Comparison of ENCODE assay signal across 8 cellular contexts in genomic region chr2:218895758-218896500, GRCh38. TPM values are rescaled to one million over a fixed set of nuclear protein-coding genes. Genes with fewer than 3 reads are reported as not detected.
DNase-seq lines count a peak whose midpoint lies in the region; ATAC-seq, FAIRE-seq and TF ChIP-seq lines count a peak whose summit lies in the region.

No MANE protein-coding gene starts in this region.

- intact Hi-C loops in HCT116 (cut with micrococcal nuclease) (no loop called here), kidney (cut with DNase I) (no loop called here)

- H2AFZ ChIP-seq in HCT116 (ENCODE audit: low read depth, low read length, poor library complexity, severe bottlenecking) = no peak overlapping the region

- H3K79me2 ChIP-seq in HCT116 (ENCODE audit: insufficient read depth, low read length) = no peaks in the 10 kb centered on the region; the same call in 1 of the 2 replicates

- H3K9me2 ChIP-seq in HCT116 (ENCODE audit: insufficient read depth) = no peaks in the 10 kb centered on the region

- H3K36me3 ChIP-seq in HCT116 (ENCODE audit: control insufficient read depth in 1 of 2, insufficient read depth in 2 of 2, low read length in 2 of 2) (no peaks in the 10 kb centered on the region), NT2/D1 (ENCODE audit: insufficient read depth, insufficient read length, low read length) (no peaks in the 10 kb centered on the region), kidney (ENCODE audit: control insufficient read depth in 1 of 2, insufficient read depth in 2 of 2, low read length in 2 of 2) (no peaks in the 10 kb centered on the region), MG63 (no peaks in the 10 kb centered on the region)

- TF ChIP-seq CTCF in HCT116 (IDR thresholded peaks at IDR 0.05 in 2 of 3, conservative IDR thresholded peaks at IDR 0.05 in 1 of 3; ENCODE audit: borderline replicate concordance in 1 of 3, insufficient read depth in 1 of 3, low read depth in 2 of 3, low read length in 2 of 3) (no peak), kidney (IDR thresholded peaks at IDR 0.05; ENCODE audit: borderline replicate concordance, extremely low read depth, insufficient read depth) (no peak)

- no peak for TF ChIP-seq POLR2A in HCT116 (IDR thresholded peaks at IDR 0.05; ENCODE audit: borderline replicate concordance, extremely low read depth, insufficient read depth, insufficient read length)

- H3K9ac ChIP-seq in HCT116 (ENCODE audit: low read length) (peak overlapping the region; percentile 82), NT2/D1 (ENCODE audit: insufficient read length, low read depth) (peak overlapping the region; percentile 53), kidney (ENCODE audit: low read length in 2 of 2) (no peak overlapping the region)

- peak; percentile 16 for ATAC-seq in GM18508 (IDR thresholded peaks at IDR 0.05; ENCODE audit: insufficient read depth, unreplicated experiment)
- ATAC-seq in HCT116 = peak; percentile 5; the same call in 1 of the 2 replicates

- H3K27ac ChIP-seq in HCT116 (ENCODE audit: low read depth, low read length) (peak overlapping the region; percentile 92), kidney (ENCODE audit: low read depth in 2 of 2, low read length in 2 of 2) (no peak overlapping the region)

- no peak for TF ChIP-seq RAD21 in HCT116 (IDR thresholded peaks at IDR 0.05; ENCODE audit: low read depth)

- no peaks in the 10 kb centered on the region for H4K20me1 ChIP-seq in HCT116 (ENCODE audit: insufficient read depth)

- FAIRE-seq in kidney (lab: Jason Lieb, UNC) = no peak

- no peaks in the 10 kb centered on the region for H3K27me3 ChIP-seq in HCT116 (ENCODE audit: insufficient read depth, low read length)
- H3K27me3 ChIP-seq in NT2/D1 (ENCODE audit: insufficient read depth, insufficient read length) = peaks cover 95% of the 10 kb centered on the region
- H3K27me3 ChIP-seq in MG63 = peaks cover 11% of the 10 kb centered on the region

- POLR2A ChIA-PET in HCT116 (lab: Charles Lee) = interaction anchor here (1.1 to 1.2 kb wide), 2 partner anchors 18 to 20 kb away, joined by 3 to 7 read pairs; no protein-coding TSS in a partner anchor

- DNase-seq in HCT116 (ENCODE audit: low read depth, low spot score) (no peak), NT2/D1 (ENCODE audit: low read depth, low spot score) (no peak), kidney (peak; percentile 53), MG63 (no peak), NCI-H187 treated with DMSO at 0.1 percent for 48 hours (lab: John Stamatoyannopoulos, UW) (no peak)
- no peak for DNase-seq in effector CD4-positive, alpha-beta T cell
- DNase-seq in activated CD4-positive, alpha-beta T cell treated with anti-CD3 and anti-CD28 coated beads for 4 hours = no peak

- no peaks in the 10 kb centered on the region for H3K9me3 ChIP-seq in HCT116 (ENCODE audit: control insufficient read depth in 1 of 2, insufficient read depth in 1 of 2, low read depth in 1 of 2, low read length in 2 of 2)
- peaks cover 4% of the 10 kb centered on the region; the same call in 1 of the 2 replicates for H3K9me3 ChIP-seq in NT2/D1 (ENCODE audit: insufficient read depth, low read length)
- no peaks in the 10 kb centered on the region for H3K9me3 ChIP-seq in kidney (ENCODE audit: control insufficient read depth in 1 of 2, low read length in 2 of 2)
- no peaks in the 10 kb centered on the region for H3K9me3 ChIP-seq in MG63

- CTCF ChIA-PET in HCT116 (lab: Charles Lee) = interaction anchor here (0.8 to 10.3 kb wide), 6 partner anchors 8 to 134 kb away, joined by 3 to 278 read pairs (median 14); partner anchors contain the start of gene WNT10A

- H3K4me1 ChIP-seq in HCT116 (ENCODE audit: control insufficient read depth in 1 of 2, insufficient read depth in 2 of 2, low read length in 2 of 2) = peaks cover 58 to 78% of the 10 kb centered on the region in 2 experiments
- H3K4me1 ChIP-seq in NT2/D1 (ENCODE audit: insufficient read depth, insufficient read length) = peaks cover 30% of the 10 kb centered on the region
- H3K4me1 ChIP-seq in kidney (ENCODE audit: control insufficient read depth in 1 of 2, insufficient read depth in 1 of 2, low read depth in 1 of 2, low read length in 2 of 2) = peaks cover 0 to 14% of the 10 kb centered on the region in 2 donors

- RAD21 ChIA-PET in HCT116 (lab: Charles Lee; ENCODE audit: low non-redundant PET in 1 of 2, low total read pairs in 2 of 2, uncharacterized antibody in 2 of 2, unreplicated experiment in 2 of 2) = interaction anchor here (0.7 to 2.8 kb wide), 3 partner anchors 16 to 21 kb away, joined by 3 to 48 read pairs (median 5); no protein-coding TSS in a partner anchor

- H3K4me3 ChIP-seq in HCT116 (replicated peaks in 1 of 2; ENCODE audit: low read depth in 1 of 2, low read length in 2 of 2) (peak overlapping the region; percentile 37 to 76), NT2/D1 (ENCODE audit: insufficient read length, low read depth) (no peak overlapping the region), kidney (ENCODE audit: low read length in 2 of 2) (no peak overlapping the region), MG63 (no peak overlapping the region)

- BruUV-seq in HCT116 (replicated peaks; lab: Mats Ljungman, UMichigan) = no TSS peak

- H3K4me2 ChIP-seq in HCT116 (ENCODE audit: low read length) = peak overlapping the region; percentile 92

TF ChIP-seq in HCT116, 20 proteins besides CTCF, POLR2A, EP300 and RAD21:
- TF ChIP-seq SIN3A (IDR thresholded peaks at IDR 0.05; ENCODE audit: low read depth) (no peak), REST (IDR thresholded peaks at IDR 0.05; ENCODE audit: low read depth) (no peak), EZH2 (IDR thresholded peaks at IDR 0.05) (no peak), FOSL1 (IDR thresholded peaks at IDR 0.05; ENCODE audit: low read depth) (no peak), ELF1 (IDR thresholded peaks at IDR 0.05; ENCODE audit: borderline replicate concordance, low read depth) (no peak), POLR2AphosphoS5 (IDR thresholded peaks at IDR 0.05; ENCODE audit: low read depth, low read length) (no peak), ATF3 (IDR thresholded peaks at IDR 0.05) (no peak), ZFX (IDR thresholded peaks at IDR 0.05) (no peak), YY1 (IDR thresholded peaks at IDR 0.05; ENCODE audit: extremely low read depth, insufficient replicate concordance, low read depth, low read length) (no peak)
TF ChIP-seq in HCT116: peak in this region for 0.

RNA-seq across cellular contexts. Expression of gene WNT10A, which starts 15.3 kb away (rescaled TPM):
- total RNA-seq in HCT116 (2021; ENCODE audit: unreplicated experiment) (1.5 TPM), kidney (10.2 TPM)
- polyA plus RNA-seq in HCT116 (2012) = 0.66 and 1.0 TPM in 2 replicates
- 1.1 TPM for polyA plus RNA-seq in kidney (ENCODE audit: insufficient read depth, low read depth, low replicate concordance)
- total RNA-seq in MG63 (2014; rRNA removed; shearing (Covaris generic); ENCODE audit: low replicate concordance) = not detected in 2 replicates

RNA-seq across cellular contexts. Expression of gene WNT6, which starts 36.3 kb away (rescaled TPM):
- total RNA-seq in HCT116 (2021; ENCODE audit: unreplicated experiment) (1.4 TPM), kidney (0.57 TPM)
- polyA plus RNA-seq in HCT116 (2012) = 2.2 and 2.4 TPM in 2 replicates
- polyA plus RNA-seq in kidney (ENCODE audit: insufficient read depth, low read depth, low replicate concordance) = 0.75 TPM
- total RNA-seq in MG63 (2014; rRNA removed; shearing (Covaris generic); ENCODE audit: low replicate concordance) = not detected in 2 replicates

Comparison
In these comparisons a context has a peak if more than half of its experiments do, and no peak if none do; other contexts are left out.
1. H3K4me3 ChIP-seq: peak in HCT116 (2 of 2); none in NT2/D1 (single experiment), kidney (0 of 2) and MG63 (single experiment).
2. H3K9ac ChIP-seq: peak in HCT116 (single experiment) and NT2/D1 (single experiment); none in kidney (0 of 2).